In genomic region chr10:18066947-18067346, GRCh38 we compare ENCODE assay signal across 1 cellular context.
TF ChIP-seq lines count a peak whose summit lies in the region.

No MANE protein-coding gene starts in this region.

TF ChIP-seq in H1, 55 proteins besides CTCF, POLR2A, EP300 and RAD21:
- no peak for TF ChIP-seq PHF8 (conservative IDR thresholded peaks at IDR 0.05; ENCODE audit: low read depth, low read length)
- no peak for TF ChIP-seq HDAC6 (IDR thresholded peaks at IDR 0.05; ENCODE audit: low read depth, low read length)
- no peak for TF ChIP-seq CBX8 (IDR thresholded peaks at IDR 0.05; ENCODE audit: borderline replicate concordance, low read depth, low read length)
- TF ChIP-seq POLR2AphosphoS5 (IDR thresholded peaks at IDR 0.05; ENCODE audit: low read depth, low read length), result no peak
- no peak for TF ChIP-seq HDAC2 (IDR thresholded peaks at IDR 0.05; ENCODE audit: borderline replicate concordance in 1 of 2, low read depth in 2 of 2, low read length in 2 of 2)
- TF ChIP-seq SP4 (IDR thresholded peaks at IDR 0.05; ENCODE audit: low read length), result no peak
- no peak for TF ChIP-seq CTBP2 (IDR thresholded peaks at IDR 0.05; ENCODE audit: borderline replicate concordance, insufficient read depth, insufficient read length, low read length)
- TF ChIP-seq CREB1 (IDR thresholded peaks at IDR 0.05), result no peak
- no peak for TF ChIP-seq POU5F1 (IDR thresholded peaks at IDR 0.05; ENCODE audit: low read depth, low read length)
- TF ChIP-seq KDM1A (IDR thresholded peaks at IDR 0.05; ENCODE audit: borderline replicate concordance, low read length), result no peak
- no peak for TF ChIP-seq BCL11A (IDR thresholded peaks at IDR 0.05; ENCODE audit: low read depth in 2 of 2, low read length in 2 of 2)
- no peak for TF ChIP-seq TAF1 (IDR thresholded peaks at IDR 0.05; ENCODE audit: low read depth, low read length)
- TF ChIP-seq SAP30 (IDR thresholded peaks at IDR 0.05; ENCODE audit: insufficient read depth, insufficient replicate concordance, low read length), result no peak
- TF ChIP-seq SIN3A (conservative IDR thresholded peaks at IDR 0.05 in 1 of 2, IDR thresholded peaks at IDR 0.05 in 1 of 2; ENCODE audit: low read depth in 1 of 2, low read length in 2 of 2), result no peak
- TF ChIP-seq NRF1 (IDR thresholded peaks at IDR 0.05; ENCODE audit: low read depth, low read length), result no peak
- TF ChIP-seq RXRA (IDR thresholded peaks at IDR 0.05; ENCODE audit: insufficient read depth, low read depth, low read length), result no peak
- TF ChIP-seq SRF (IDR thresholded peaks at IDR 0.05; ENCODE audit: low read depth, low read length), result no peak
- TF ChIP-seq SIRT6 (IDR thresholded peaks at IDR 0.05; ENCODE audit: low read length), result no peak
